Comparison of ENCODE assay signal across 22 cellular contexts in the genomic region with DNA sequence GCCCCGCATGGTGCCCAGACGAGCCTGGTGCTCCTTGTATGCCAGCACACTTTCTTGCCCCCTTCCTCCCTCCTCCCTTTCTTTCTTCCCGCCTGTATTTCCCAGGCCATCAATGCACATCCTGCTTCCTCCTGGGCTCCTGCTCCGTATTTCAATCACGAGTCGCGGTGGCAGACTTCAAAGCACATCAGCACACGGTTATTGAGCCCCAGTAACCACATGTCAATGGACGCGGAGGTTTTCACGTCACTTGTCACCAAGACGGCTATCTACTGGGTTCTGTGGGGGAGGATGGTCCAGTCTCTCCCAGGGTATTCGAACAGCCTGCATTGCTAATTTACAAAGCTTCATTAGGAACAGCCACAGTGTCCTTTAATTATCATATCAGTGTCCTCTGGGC.
"Had no signal": no experiment of that assay in that cellular context is flagged by ENCODE, and none has a peak within 500 bp of the region (broad histone marks: within the 10 kb centered on the region; RNA-seq: fewer than 3 reads in every experiment).

No MANE protein-coding gene starts in this region.

- H3K27ac ChIP-seq: foreskin keratinocyte, left ventricle myocardium inferior, lower lobe of right lung, parathyroid adenoma, prostate gland, sigmoid colon, skin epidermis, stomach, suprapubic skin, tibial artery, upper lobe of left lung, uterus had no signal

- DNase-seq: effector memory CD4-positive, alpha-beta T cell; foreskin keratinocyte; immature natural killer cell; kidney; left cardiac atrium; left ventricle myocardium inferior; lower lobe of right lung; naive B cell; sigmoid colon; stimulated activated CD4-positive, alpha-beta T cell treated with anti-CD3 and anti-CD28 coated beads, Interleukin-2, amount 100 ng/mL, for 24 hours; stimulated activated CD4-positive, alpha-beta T cell treated with anti-CD3 and anti-CD28 coated beads, Interleukin-4, amount 100 ng/mL, for 4 hours; stimulated activated naive CD4-positive, alpha-beta T cell; stomach; tibial artery; upper lobe of left lung; uterus had no signal

- H3K4me3 ChIP-seq: left ventricle myocardium inferior, lower lobe of right lung, prostate gland, sigmoid colon, skin epidermis, stomach, suprapubic skin, tibial artery, upper lobe of left lung, uterus had no signal

- H3K9ac ChIP-seq: parathyroid adenoma had no signal

- H3K36me3 ChIP-seq: left ventricle myocardium inferior, lower lobe of right lung, prostate gland, suprapubic skin, tibial artery, upper lobe of left lung, uterus had no signal

- H3K27ac Mint-ChIP-seq: immature natural killer cell, memory B cell, naive B cell, nephron had no signal

- H3K4me1 Mint-ChIP-seq: immature natural killer cell had no signal

- H2AFZ ChIP-seq: parathyroid adenoma had no signal

- H3K9me3 Mint-ChIP-seq: immature natural killer cell, memory B cell, naive B cell, nephron had no signal

- H3K4me1 ChIP-seq: foreskin keratinocyte, prostate gland, suprapubic skin had no signal

- ATAC-seq: foreskin keratinocyte, left cardiac atrium, lower lobe of right lung had no signal

- H3K27me3 ChIP-seq: foreskin keratinocyte, sigmoid colon, stomach, suprapubic skin, tibial artery, upper lobe of left lung, uterus had no signal

- H3K36me3 Mint-ChIP-seq: memory B cell, naive B cell had no signal

- H3K9me3 ChIP-seq: left ventricle myocardium inferior, lower lobe of right lung, prostate gland, sigmoid colon, stomach, suprapubic skin, tibial artery, upper lobe of left lung, uterus had no signal

- H3K4me3 Mint-ChIP-seq: immature natural killer cell, memory B cell, naive B cell, nephron had no signal

- H3K79me2 ChIP-seq: parathyroid adenoma had no signal
